ENCODE assay signal across 26 cellular contexts in genomic region chr4:94660614-94661013, GRCh38.
"Had no signal": no experiment of that assay in that cellular context is flagged by ENCODE, and none has a peak within 500 bp of the region (broad histone marks: within the 10 kb centered on the region; RNA-seq: fewer than 3 reads in every experiment).

No MANE protein-coding gene starts in this region.

- H3K4me3 ChIP-seq: ascending aorta, breast epithelium, Peyer's patch, SJSA1 had no signal

- H3K4me1 ChIP-seq: ascending aorta, breast epithelium, Peyer's patch, SJSA1 had no signal

- H3K36me3 ChIP-seq: breast epithelium had no signal

- DNase-seq: activated CD4-positive, alpha-beta T cell treated with anti-CD3 and anti-CD28 coated beads, Interleukin-2, amount 10 ng/mL, durations not matched to agents 24 days and 14 days; activated CD4-positive, alpha-beta T cell treated with anti-CD3 and anti-CD28 coated beads, Interleukin-2, amount 50 U/mL, for 4 hours; activated CD8-positive, alpha-beta T cell treated with anti-CD3 and anti-CD28 coated beads for 36 hours; activated gamma-delta T cell; activated naive CD4-positive, alpha-beta T cell treated with Interleukin-2 at 50 U/mL for 16 hours; activated naive CD8-positive, alpha-beta T cell treated with anti-CD3 and anti-CD28 coated beads, Interleukin-2, amount 10 ng/mL, durations not matched to agents 7 days and 5 days; activated T-cell treated with anti-CD3 and anti-CD28 coated beads, Interleukin-2, amount 50 U/mL, for 24 hours; amygdala; NCI-H1092 treated with DMSO at 0.1 percent for 48 hours; NCI-H1417 treated with DMSO at 0.1 percent for 48 hours; NCI-H1930; NCI-H2081 treated with DMSO at 0.1 percent for 48 hours; NCI-H226; NCI-H446 treated with DMSO at 0.1 percent for 48 hours; NCI-H524; NCI-H748 treated with DMSO at 0.1 percent for 48 hours; NK-92 treated with Interleukin-12 subunit alpha and Interleukin-12 subunit beta, amount 100 ng/mL, for 24 hours; PC-3; Peyer's patch; RPMI8226; SHP77 treated with DMSO at 0.1 percent for 48 hours; SK-N-SH had no signal

- H3K4me2 ChIP-seq: SK-N-SH had no signal

- H3K27ac ChIP-seq: ascending aorta, breast epithelium, Peyer's patch, SJSA1 had no signal

- FAIRE-seq: TTC549 had no signal

- H3K27me3 ChIP-seq: ascending aorta, breast epithelium, Peyer's patch, SJSA1 had no signal

- ATAC-seq: activated CD8-positive, alpha-beta T cell treated with anti-CD3 and anti-CD28 coated beads for 36 hours; PC-3 had no signal

- H3K9me3 ChIP-seq: ascending aorta, breast epithelium, Peyer's patch, SJSA1, SK-N-SH had no signal

- H3K9ac ChIP-seq: SK-N-SH had no signal
